ENCODE assay signal across 8 cellular contexts in genomic region chr17:50426814-50427787, GRCh38. TPM values are rescaled to one million over a fixed set of nuclear protein-coding genes. Genes with fewer than 3 reads are reported as not detected.
DNase-seq lines count a peak whose midpoint lies in the region; ATAC-seq and TF ChIP-seq lines count a peak whose summit lies in the region.

No MANE protein-coding gene starts in this region.

- peaks cover 26% of the 10 kb centered on the region for H3K4me1 ChIP-seq in foreskin keratinocyte
- H3K4me1 ChIP-seq in neuronal stem cell (ENCODE audit: control insufficient read depth in 2 of 2, insufficient read depth in 1 of 2, low read depth in 1 of 2, low read length in 2 of 2), result peaks cover 10 to 14% of the 10 kb centered on the region in 2 donors

- in situ Hi-C loops in G401 (cut with HindIII; ENCODE audit: low sequenced_read_pairs), result loop anchor here (5.0 kb wide), 1 partner anchor 45 kb away; no protein-coding TSS in a partner anchor

- peak overlapping the region; percentile 87 for H3K4me2 ChIP-seq in neuronal stem cell (ENCODE audit: insufficient read depth, low read length, poor library complexity, severe bottlenecking)

- H2BK120ac ChIP-seq in neuronal stem cell (ENCODE audit: low read depth, low read length), result no peak overlapping the region

- H3K79me1 ChIP-seq in neuronal stem cell (ENCODE audit: low read depth, low read length), result no peaks in the 10 kb centered on the region

- peak overlapping the region; percentile 13 for H3K9ac ChIP-seq in neuronal stem cell (ENCODE audit: low read depth, low read length, poor library complexity)

- no peak overlapping the region for H4K8ac ChIP-seq in neuronal stem cell (ENCODE audit: low read depth, low read length)

- H2BK12ac ChIP-seq in neuronal stem cell (ENCODE audit: low read length), result no peak overlapping the region

- no peaks in the 10 kb centered on the region for H3K9me3 ChIP-seq in neuronal stem cell (replicated peaks in 1 of 2; ENCODE audit: control insufficient read depth in 2 of 2, insufficient read depth in 1 of 2, low read depth in 1 of 2, low read length in 2 of 2)

- H3K23ac ChIP-seq in neuronal stem cell (ENCODE audit: low read depth, low read length, poor library complexity), result no peak overlapping the region

- no peak overlapping the region for H4K91ac ChIP-seq in neuronal stem cell (ENCODE audit: low read depth, low read length, poor library complexity)

- TF ChIP-seq CTCF in foreskin keratinocyte (conservative IDR thresholded peaks at IDR 0.05), result peak; percentile 64

- ATAC-seq in foreskin keratinocyte (peak; percentile 8), HG03135 (IDR thresholded peaks at IDR 0.05; ENCODE audit: unreplicated experiment) (no peak)

- H3K27ac ChIP-seq in foreskin keratinocyte (peak overlapping the region; percentile 83), neuronal stem cell (replicated peaks; ENCODE audit: low read length) (no peak overlapping the region)

- peak overlapping the region; percentile 26 to 50 for H3K4me3 ChIP-seq in neuronal stem cell (ENCODE audit: low read length in 2 of 2)

- DNase-seq in activated CD8-positive, alpha-beta memory T cell treated with anti-CD3 and anti-CD28 coated beads for 24 hours, result peak; percentile 61
- no peak for DNase-seq in activated CD8-positive, alpha-beta memory T cell treated with anti-CD3 and anti-CD28 coated beads, Interleukin-2, amount 50 U/mL, for 4 hours
- DNase-seq in LoVo (ENCODE audit: low spot score) (peak; percentile 27), foreskin keratinocyte (peak in 1 of 2 donors; percentile 62), neuronal stem cell (ENCODE audit: low spot score) (no peak), G401 (ENCODE audit: low spot score) (no peak)
- peak; percentile 33 for DNase-seq in activated T-cell treated with anti-CD3 and anti-CD28 coated beads, Interleukin-2, amount 50 U/mL, for 1 hour

- no peak overlapping the region for H3K14ac ChIP-seq in neuronal stem cell (ENCODE audit: low read length)

- H3K27me3 ChIP-seq in foreskin keratinocyte, result no peaks in the 10 kb centered on the region
- peaks cover 0 to 16% (median 3%) of the 10 kb centered on the region in 3 experiments for H3K27me3 ChIP-seq in neuronal stem cell (ENCODE audit: control insufficient read depth in 3 of 3, insufficient read depth in 3 of 3, low read depth in 1 of 3, low read length in 3 of 3)

- no peak overlapping the region for H3K18ac ChIP-seq in neuronal stem cell (ENCODE audit: low read length)

- H2AFZ ChIP-seq in neuronal stem cell (ENCODE audit: low read length), result peak overlapping the region; percentile 94

- peak overlapping the region; percentile 59 for H2AK5ac ChIP-seq in neuronal stem cell (ENCODE audit: low read depth, low read length)

- no peak overlapping the region for H3K4ac ChIP-seq in neuronal stem cell (ENCODE audit: low read length)

- H3K36me3 ChIP-seq in neuronal stem cell (replicated peaks in 1 of 2; ENCODE audit: control insufficient read depth in 2 of 2, insufficient read depth in 2 of 2, low read length in 2 of 2), result no peaks in the 10 kb centered on the region

- no peak overlapping the region for H2BK5ac ChIP-seq in neuronal stem cell (ENCODE audit: low read length)

- no CpG with 5 or more reads among the region's 4 CpGs for WGBS in neuronal stem cell (ENCODE audit: extremely low coverage in 2 of 2, insufficient read length in 2 of 2, insufficient replicate concordance in 1 of 2), 2 donors

- H2BK15ac ChIP-seq in neuronal stem cell (ENCODE audit: low read length), result no peak overlapping the region

RNA-seq across cellular contexts. Expression of gene ACSF2, which starts 1.1 kb away (rescaled TPM):
- total RNA-seq in foreskin keratinocyte, result 37.9 and 40.6 TPM in 2 replicates
- polyA plus RNA-seq in foreskin keratinocyte, result 34.6 and 35.2 TPM in 2 replicates
- polyA plus RNA-seq in neuronal stem cell (2013, experiment 1 of 2), result 12.5 TPM
- 13.0 TPM for polyA plus RNA-seq in neuronal stem cell (2013, experiment 2 of 2)
- 58.8 and 69.4 TPM in 2 replicates for total RNA-seq in G401 (2014; rRNA removed; shearing (Covaris generic))

RNA-seq across cellular contexts. Expression of gene LRRC59, which starts 29.8 kb away (rescaled TPM):
- 223 and 231 TPM in 2 replicates for total RNA-seq in foreskin keratinocyte
- 166 and 173 TPM in 2 replicates for polyA plus RNA-seq in foreskin keratinocyte
- polyA plus RNA-seq in neuronal stem cell (2013, experiment 1 of 2), result 47.4 TPM
- polyA plus RNA-seq in neuronal stem cell (2013, experiment 2 of 2), result 46.5 TPM
- total RNA-seq in G401 (2014; rRNA removed; shearing (Covaris generic)), result 150 and 182 TPM in 2 replicates

RNA-seq across cellular contexts. Expression of gene CHAD, which starts 41.6 kb away (rescaled TPM):
- not detected in 2 replicates for total RNA-seq in foreskin keratinocyte
- not detected in 2 replicates for polyA plus RNA-seq in foreskin keratinocyte
- polyA plus RNA-seq in neuronal stem cell (2013, experiment 1 of 2), result not detected
- polyA plus RNA-seq in neuronal stem cell (2013, experiment 2 of 2), result 0.04 TPM
- not detected in 2 replicates for total RNA-seq in G401 (2014; rRNA removed; shearing (Covaris generic))

RNA-seq across cellular contexts. Expression of gene RSAD1, which starts 51.6 kb away (rescaled TPM):
- 37.3 and 41.0 TPM in 2 replicates for total RNA-seq in foreskin keratinocyte
- 31.2 and 33.2 TPM in 2 replicates for polyA plus RNA-seq in foreskin keratinocyte
- 8.9 TPM for polyA plus RNA-seq in neuronal stem cell (2013, experiment 1 of 2)
- polyA plus RNA-seq in neuronal stem cell (2013, experiment 2 of 2), result 8.5 TPM
- 31.9 and 34.5 TPM in 2 replicates for total RNA-seq in G401 (2014; rRNA removed; shearing (Covaris generic))

RNA-seq across cellular contexts. Expression of gene EME1, which starts 54.1 kb away (rescaled TPM):
- 11.8 and 13.5 TPM in 2 replicates for total RNA-seq in foreskin keratinocyte
- 8.5 and 9.7 TPM in 2 replicates for polyA plus RNA-seq in foreskin keratinocyte
- 21.3 TPM for polyA plus RNA-seq in neuronal stem cell (2013, experiment 1 of 2)
- polyA plus RNA-seq in neuronal stem cell (2013, experiment 2 of 2), result 21.0 TPM
- total RNA-seq in G401 (2014; rRNA removed; shearing (Covaris generic)), result 6.6 and 21.6 TPM in 2 replicates

Comparison
In these comparisons a context has a peak if more than half of its experiments do, and no peak if none do; other contexts are left out.
1. DNase-seq: peak in activated CD8-positive, alpha-beta memory T cell treated with anti-CD3 and anti-CD28 coated beads for 24 hours (single experiment), LoVo (single experiment) and activated T-cell treated with anti-CD3 and anti-CD28 coated beads, Interleukin-2, amount 50 U/mL, for 1 hour (single experiment); none in activated CD8-positive, alpha-beta memory T cell treated with anti-CD3 and anti-CD28 coated beads, Interleukin-2, amount 50 U/mL, for 4 hours (single experiment), neuronal stem cell (single experiment) and G401 (single experiment).